1 cellular context compared by ENCODE assay signal in genomic region chr22:45980776-45981175, GRCh38.
A peak's percentile ranks its signal among the peaks of the same experiment; 100 is the strongest.
TF ChIP-seq lines count a peak whose summit lies in the region.

No MANE protein-coding gene starts in this region.

TF ChIP-seq in H1, 55 proteins besides CTCF, POLR2A, EP300 and RAD21 (continued from another document):
- TF ChIP-seq USF2 (IDR thresholded peaks at IDR 0.05; ENCODE audit: low read length) (no peak), HDAC6 (IDR thresholded peaks at IDR 0.05; ENCODE audit: low read depth, low read length) (peak; percentile 26), NRF1 (IDR thresholded peaks at IDR 0.05; ENCODE audit: low read depth, low read length) (no peak), MAX (IDR thresholded peaks at IDR 0.05) (no peak), HDAC2 (IDR thresholded peaks at IDR 0.05; ENCODE audit: borderline replicate concordance in 1 of 2, low read depth in 2 of 2, low read length in 2 of 2) (no peak)
